ENCODE assay signal across 37 cellular contexts in genomic region chr5:56108212-56108611, GRCh38.
DNase-seq lines count a peak whose midpoint lies in the region; ATAC-seq, FAIRE-seq and TF ChIP-seq lines count a peak whose summit lies in the region.
"Had no signal": no experiment of that assay in that cellular context is flagged by ENCODE, and none has a peak within 500 bp of the region (broad histone marks: within the 10 kb centered on the region; RNA-seq: fewer than 3 reads in every experiment).

No MANE protein-coding gene starts in this region.

- no peak for TF ChIP-seq POLR2A in spleen (IDR thresholded peaks at IDR 0.05)

- intact Hi-C loops in left ventricle myocardium inferior (cut with micrococcal nuclease) (no loop called here), Right ventricle myocardium superior (cut with DNase I) (no loop called here), kidney (cut with DNase I) (no loop called here), spleen (cut with DNase I; ENCODE audit: low total_unique reads) (no loop called here)

- peaks cover 48 to 60% (median 54%) of the 10 kb centered on the region in 3 donors for H3K4me1 Mint-ChIP-seq in T-cell
- H3K4me1 Mint-ChIP-seq: activated CD8-positive, alpha-beta memory T cell treated with anti-CD3 and anti-CD28 coated beads, Interleukin-2, amount 10 ng/mL, durations not matched to agents 7 days and 5 days; immature natural killer cell; naive B cell had no signal

- H3K4me2 ChIP-seq in GM23248 (ENCODE audit: unreplicated experiment), result no peak overlapping the region

- H3K9ac ChIP-seq in kidney (ENCODE audit: low read length in 2 of 2), result no peak overlapping the region
- no peak overlapping the region for H3K9ac ChIP-seq in GM23248

- TF ChIP-seq CTCF in left ventricle myocardium inferior (IDR thresholded peaks at IDR 0.05; ENCODE audit: borderline replicate concordance) (no peak), kidney (IDR thresholded peaks at IDR 0.05; ENCODE audit: borderline replicate concordance, extremely low read depth, insufficient read depth) (no peak), spleen (IDR thresholded peaks at IDR 0.05 in 8 of 11, conservative IDR thresholded peaks at IDR 0.05 in 3 of 11) (no peak), foreskin fibroblast (IDR thresholded peaks at IDR 0.05; ENCODE audit: low read depth, low read length) (no peak)

- no peak for FAIRE-seq in kidney (lab: Jason Lieb, UNC)
- FAIRE-seq: bronchial epithelial cell, colon had no signal

- H3K27me3 ChIP-seq in left ventricle myocardium inferior (ENCODE audit: low read depth) (no peaks in the 10 kb centered on the region), spleen (replicated peaks in 1 of 7) (no peaks in the 10 kb centered on the region), GM23248 (replicated peaks; ENCODE audit: insufficient read depth) (no peaks in the 10 kb centered on the region)
- H3K27me3 ChIP-seq: upper lobe of left lung had no signal

- H3K4me1 ChIP-seq in left ventricle myocardium inferior (no peaks in the 10 kb centered on the region), kidney (ENCODE audit: control insufficient read depth in 1 of 2, insufficient read depth in 1 of 2, low read depth in 1 of 2, low read length in 2 of 2) (no peaks in the 10 kb centered on the region), spleen (peaks cover 10 to 53% (median 26%) of the 10 kb centered on the region in 6 donors), GM23248 (ENCODE audit: insufficient read depth) (peaks cover 12% of the 10 kb centered on the region)
- H3K4me1 ChIP-seq: prostate gland had no signal

- in situ Hi-C loops in GM23248 (cut with MboI), result no loop called here

- no peaks in the 10 kb centered on the region for H3K9me2 ChIP-seq in GM23248 (ENCODE audit: insufficient read depth)

- POLR2A ChIA-PET in T-cell (lab: Charles Lee), result interaction anchor here (0.6 to 0.7 kb wide), 2 partner anchors 40 to 48 kb away, joined by 3 to 5 read pairs; no protein-coding TSS in a partner anchor

- no peaks in the 10 kb centered on the region for H3K79me2 ChIP-seq in GM23248 (ENCODE audit: insufficient read depth)

- DNase-seq in left ventricle myocardium inferior (no peak), Right ventricle myocardium superior (no peak), T-cell (no peak), kidney (no peak), spleen (no peak), foreskin fibroblast (no peak), GM23248 (no peak)
- DNase-seq: activated CD4-positive, alpha-beta T cell treated with anti-CD3 and anti-CD28 coated beads for 48 hours; activated CD8-positive, alpha-beta memory T cell treated with anti-CD3 and anti-CD28 coated beads, Interleukin-2, amount 10 ng/mL, durations not matched to agents 7 days and 5 days; activated T-cell treated with anti-CD3 and anti-CD28 coated beads, Interleukin-2, amount 50 U/mL, for 72 hours; anterior cingulate cortex; C1 segment of cervical spinal cord; DMS79 treated with DMSO at 0.1 percent for 48 hours; effector CD8-positive, alpha-beta T cell; GDM1; HCEC 1CT; hypothalamus; immature natural killer cell; left colon; MM.1S; naive B cell; NCI-H2029; NCI-H524 treated with DMSO at 0.1 percent for 48 hours; NK-92 treated with Interleukin-12 subunit alpha and Interleukin-12 subunit beta, amount 100 ng/mL, for 24 hours; occipital lobe; PC-3; stimulated activated CD4-positive, alpha-beta T cell treated with anti-CD3 and anti-CD28 coated beads, Interleukin-15, amount 100 ng/mL, for 24 hours; stimulated activated CD4-positive, alpha-beta T cell treated with anti-CD3 and anti-CD28 coated beads, Interleukin-4, amount 100 ng/mL, for 4 hours; substantia nigra; T-helper 9 cell; upper lobe of left lung had no signal

- no peaks in the 10 kb centered on the region for H3K27me3 Mint-ChIP-seq in T-cell
- H3K27me3 Mint-ChIP-seq: activated naive CD8-positive, alpha-beta T cell had no signal

- no peaks in the 10 kb centered on the region for H3K9me3 Mint-ChIP-seq in T-cell
- H3K9me3 Mint-ChIP-seq: activated T-cell treated with anti-CD3 and anti-CD28 coated beads, Interleukin-2, amount 50 U/mL, for 72 hours; immature natural killer cell; naive B cell had no signal

- H2AFZ ChIP-seq in GM23248, result no peak overlapping the region

- 48 to 75% (median 56%) methylated on average over 3 of the region's 3 CpGs for WGBS in spleen, 5 donors
- WGBS in GM23248 (ENCODE audit: low coverage in 1 of 2, low lambda C conversion rate in 2 of 2, missing lambda C conversion rate in 2 of 2), 2 experiments, result 91% methylated on average over 3 of the region's 3 CpGs

- peak overlapping the region; percentile 17 for H3K27ac ChIP-seq in left ventricle myocardium inferior (replicated peaks)
- peak overlapping the region; percentile 21 to 29 for H3K27ac ChIP-seq in kidney (ENCODE audit: low read depth in 2 of 2, low read length in 2 of 2)
- peak overlapping the region; percentile 24 to 77 (median 62) for H3K27ac ChIP-seq in spleen
- no peak overlapping the region for H3K27ac ChIP-seq in GM23248
- H3K27ac ChIP-seq: epithelial cell of prostate, HL-60, prostate gland, upper lobe of left lung had no signal

- H4K20me1 ChIP-seq in GM23248 (ENCODE audit: insufficient read depth), result no peaks in the 10 kb centered on the region

- H3F3A ChIP-seq in GM23248 (ENCODE audit: insufficient read depth), result peaks cover 8% of the 10 kb centered on the region; the same call in 1 of the 2 replicates

- no peak overlapping the region for H3K4me3 ChIP-seq in left ventricle myocardium inferior
- no peak overlapping the region for H3K4me3 ChIP-seq in kidney (ENCODE audit: low read length in 2 of 2)
- no peak overlapping the region for H3K4me3 ChIP-seq in spleen
- no peak overlapping the region for H3K4me3 ChIP-seq in foreskin fibroblast (ENCODE audit: low read depth in 1 of 2, low read length in 2 of 2)
- H3K4me3 ChIP-seq in GM23248, result no peak overlapping the region
- H3K4me3 ChIP-seq: prostate gland, upper lobe of left lung had no signal

- H3K9me3 ChIP-seq in left ventricle myocardium inferior (replicated peaks) (no peaks in the 10 kb centered on the region), kidney (ENCODE audit: control insufficient read depth in 1 of 2, low read length in 2 of 2) (no peaks in the 10 kb centered on the region), spleen (no peaks in the 10 kb centered on the region), GM23248 (ENCODE audit: low read depth) (no peaks in the 10 kb centered on the region)
- H3K9me3 ChIP-seq: prostate gland, upper lobe of left lung had no signal

- peaks cover 12% of the 10 kb centered on the region for H3K36me3 Mint-ChIP-seq in T-cell
- H3K36me3 Mint-ChIP-seq: activated CD8-positive, alpha-beta memory T cell treated with anti-CD3 and anti-CD28 coated beads, Interleukin-2, amount 10 ng/mL, durations not matched to agents 7 days and 5 days; immature natural killer cell; naive B cell had no signal

- no peaks in the 10 kb centered on the region for H3K36me3 ChIP-seq in left ventricle myocardium inferior
- no peaks in the 10 kb centered on the region for H3K36me3 ChIP-seq in kidney (ENCODE audit: control insufficient read depth in 1 of 2, insufficient read depth in 2 of 2, low read length in 2 of 2)
- H3K36me3 ChIP-seq in spleen, result no peaks in the 10 kb centered on the region
- H3K36me3 ChIP-seq in GM23248 (ENCODE audit: low read depth), result no peaks in the 10 kb centered on the region
- H3K36me3 ChIP-seq: prostate gland, upper lobe of left lung had no signal

- ATAC-seq in Right ventricle myocardium superior (ENCODE audit: poor library complexity) (no peak), T-cell (replicated peaks in 1 of 4) (no peak)
- ATAC-seq: activated CD8-positive, alpha-beta memory T cell treated with anti-CD3 and anti-CD28 coated beads, Interleukin-2, amount 10 ng/mL, durations not matched to agents 7 days and 5 days; activated T-cell treated with anti-CD3 and anti-CD28 coated beads, Interleukin-2, amount 50 U/mL, for 72 hours; left colon; PC-3 had no signal

- peak overlapping the region; percentile 82 to 87 for H3K27ac Mint-ChIP-seq in T-cell
- H3K27ac Mint-ChIP-seq: activated CD8-positive, alpha-beta memory T cell treated with anti-CD3 and anti-CD28 coated beads, Interleukin-2, amount 10 ng/mL, durations not matched to agents 7 days and 5 days; immature natural killer cell; naive B cell had no signal

- H3K4me3 Mint-ChIP-seq in T-cell, result peak overlapping the region in 1 of 3 donors; percentile 50
- H3K4me3 Mint-ChIP-seq: activated CD8-positive, alpha-beta memory T cell treated with anti-CD3 and anti-CD28 coated beads, Interleukin-2, amount 10 ng/mL, durations not matched to agents 7 days and 5 days; activated naive CD8-positive, alpha-beta T cell; immature natural killer cell; naive B cell had no signal

- CTCF ChIA-PET in T-cell (lab: Charles Lee), result no interaction called here
